25 cellular contexts compared by ENCODE assay signal in the genomic region with DNA sequence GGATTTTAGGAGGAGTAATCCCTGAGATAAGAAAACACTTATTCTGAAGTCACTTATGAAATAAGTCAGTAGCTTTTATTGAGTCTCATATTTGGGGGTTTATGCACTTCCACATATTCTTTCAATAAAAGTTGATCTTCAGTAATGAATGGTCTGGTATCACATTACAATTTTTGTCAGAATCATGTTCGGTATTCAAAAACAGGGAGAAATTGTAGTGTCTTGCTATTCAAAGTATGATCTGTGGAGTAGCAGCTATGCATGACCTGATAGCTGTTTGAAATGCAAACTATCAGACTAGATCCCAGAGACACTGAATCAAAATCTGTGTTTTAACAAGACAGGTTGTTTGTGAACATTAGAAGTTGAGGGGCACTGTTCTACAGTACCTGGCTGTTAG.
"Had no signal": no experiment of that assay in that cellular context is flagged by ENCODE, and none has a peak within 500 bp of the region (broad histone marks: within the 10 kb centered on the region; RNA-seq: fewer than 3 reads in every experiment).

No MANE protein-coding gene starts in this region.

- H3K36me3 ChIP-seq: heart right ventricle, left ventricle myocardium inferior, neural progenitor cell, right atrium auricular region, transverse colon had no signal

- H3K27me3 ChIP-seq: body of pancreas, foreskin keratinocyte, heart right ventricle, neural progenitor cell, right atrium auricular region, transverse colon had no signal

- H3K36me3 Mint-ChIP-seq: activated naive CD4-positive, alpha-beta T cell treated with anti-CD3 and anti-CD28 coated beads, Interleukin-2, amount 50 U/mL, for 72 hours; natural killer cell; neural progenitor cell had no signal

- H3K27ac ChIP-seq: body of pancreas, coronary artery, foreskin keratinocyte, heart right ventricle, left ventricle myocardium inferior, neural progenitor cell, right atrium auricular region, transverse colon had no signal

- H3K4me2 ChIP-seq: neural progenitor cell had no signal

- H3K27ac Mint-ChIP-seq: activated CD4-positive, alpha-beta T cell treated with anti-CD3 and anti-CD28 coated beads for 36 hours; activated naive CD4-positive, alpha-beta T cell treated with anti-CD3 and anti-CD28 coated beads, Interleukin-2, amount 50 U/mL, for 72 hours; activated T-cell treated with anti-CD3 and anti-CD28 coated beads, Interleukin-2, amount 50 U/mL, for 72 hours; effector memory CD8-positive, alpha-beta T cell; natural killer cell; neural progenitor cell; T-helper 2 cell treated with Interferon-gamma antibody and Interleukin-4, amounts not matched to agents 5 μg/mL and 100 μg/mL, for 36 hours had no signal

- DNase-seq: activated CD4-positive, alpha-beta T cell treated with anti-CD3 and anti-CD28 coated beads for 36 hours; activated CD4-positive, CD25-positive, alpha-beta regulatory T cell; activated naive CD4-positive, alpha-beta T cell; activated T-cell treated with anti-CD3 and anti-CD28 coated beads for 4 hours; activated T-cell treated with anti-CD3 and anti-CD28 coated beads, Interleukin-2, amount 50 U/mL, for 72 hours; anterior cingulate cortex; body of pancreas; cerebellar nuclear complex; effector memory CD8-positive, alpha-beta T cell; erythroblast; foreskin keratinocyte; heart right ventricle; islet precursor cell; left ventricle myocardium inferior; mesendoderm; natural killer cell; occipital lobe; stimulated activated naive CD4-positive, alpha-beta T cell treated with Interleukin-2 at 50 U/mL for 16 hours; transverse colon had no signal

- H3K9me3 ChIP-seq: body of pancreas, heart right ventricle, right atrium auricular region, transverse colon had no signal

- H3K9me3 Mint-ChIP-seq: neural progenitor cell had no signal

- H3K4me3 ChIP-seq: body of pancreas, coronary artery, heart right ventricle, left ventricle myocardium inferior, lung, neural progenitor cell, right atrium auricular region, transverse colon had no signal

- H3K4me3 Mint-ChIP-seq: activated CD4-positive, alpha-beta T cell treated with anti-CD3 and anti-CD28 coated beads for 36 hours; activated T-cell treated with anti-CD3 and anti-CD28 coated beads, Interleukin-2, amount 50 U/mL, for 72 hours; effector memory CD8-positive, alpha-beta T cell; natural killer cell; neural progenitor cell; T-helper 2 cell treated with Interferon-gamma antibody and Interleukin-4, amounts not matched to agents 5 μg/mL and 100 μg/mL, for 36 hours had no signal

- H2AFZ ChIP-seq: neural progenitor cell had no signal

- H3K27me3 Mint-ChIP-seq: activated CD4-positive, alpha-beta T cell treated with anti-CD3 and anti-CD28 coated beads for 36 hours; effector memory CD8-positive, alpha-beta T cell had no signal

- H3K4me1 ChIP-seq: body of pancreas, foreskin keratinocyte, heart right ventricle, left ventricle myocardium inferior, right atrium auricular region, transverse colon had no signal

- ATAC-seq: activated CD4-positive, alpha-beta T cell treated with anti-CD3 and anti-CD28 coated beads for 36 hours; activated naive CD4-positive, alpha-beta T cell treated with anti-CD3 and anti-CD28 coated beads, Interleukin-2, amount 50 U/mL, for 72 hours; activated T-cell treated with anti-CD3 and anti-CD28 coated beads, Interleukin-2, amount 50 U/mL, for 72 hours; body of pancreas; effector memory CD8-positive, alpha-beta T cell; foreskin keratinocyte; heart right ventricle; natural killer cell had no signal

- H3K9ac ChIP-seq: neural progenitor cell had no signal

- H3K4me1 Mint-ChIP-seq: activated CD4-positive, alpha-beta T cell treated with anti-CD3 and anti-CD28 coated beads for 36 hours; natural killer cell; neural progenitor cell had no signal
